Comparison of ENCODE assay signal across 8 cellular contexts in genomic region chr6:43667245-43668150, GRCh38. TPM values are rescaled to one million over a fixed set of nuclear protein-coding genes. Genes with fewer than 3 reads are reported as not detected.
DNase-seq lines count a peak whose midpoint lies in the region; ATAC-seq, FAIRE-seq and TF ChIP-seq lines count a peak whose summit lies in the region.

No MANE protein-coding gene starts in this region.

- POLR2A ChIA-PET in endothelial cell of umbilical vein (lab: Charles Lee), result interaction anchor here (0.6 to 0.9 kb wide), 2 partner anchors 64 to 105 kb away, joined by 3 to 7 read pairs; no protein-coding TSS in a partner anchor

- ATAC-seq in HG03139 (IDR thresholded peaks at IDR 0.05; ENCODE audit: unreplicated experiment), result no peak

- TF ChIP-seq CTCF in GM12874 (IDR thresholded peaks at IDR 0.05; ENCODE audit: insufficient read depth, low read depth, low read length) (peak; percentile 98), endothelial cell of umbilical vein (IDR thresholded peaks at IDR 0.05; ENCODE audit: extremely low read depth in 1 of 2, insufficient read depth in 1 of 2, low read depth in 1 of 2, low read length in 2 of 2) (peak; percentile 91 to 98)

- CTCF ChIA-PET in endothelial cell of umbilical vein (lab: Charles Lee), result interaction anchor here (0.6 to 7.1 kb wide), 53 partner anchors 11 to 494 kb away, joined by 3 to 177 read pairs (median 4); partner anchors contain the start of genes MRPS18A, RSPH9 and VEGFA

- H3K27ac ChIP-seq in endothelial cell of umbilical vein (ENCODE audit: insufficient read depth, low read depth, low read length), result no peak overlapping the region

- H3K4me2 ChIP-seq in endothelial cell of umbilical vein (ENCODE audit: insufficient read depth, low read length), result no peak overlapping the region

- H4K20me1 ChIP-seq in endothelial cell of umbilical vein (replicated peaks; ENCODE audit: control insufficient read depth, extremely low read depth, insufficient read depth, low read length), result no peaks in the 10 kb centered on the region

- dilution Hi-C loops in endothelial cell of umbilical vein (cut with MboI; ENCODE audit: extremely low pct_ligation_motif_present, low sequenced_read_pairs), result no loop called here

- BruUV-seq in endothelial cell of umbilical vein (replicated peaks; lab: Mats Ljungman, UMichigan), result no TSS peak

- no peaks in the 10 kb centered on the region for H3K9me1 ChIP-seq in endothelial cell of umbilical vein (replicated peaks; ENCODE audit: control insufficient read depth, extremely low read depth, insufficient read depth, low read length)

- H3K27me3 ChIP-seq in endothelial cell of umbilical vein (ENCODE audit: control insufficient read depth in 2 of 2, insufficient read depth in 2 of 2, low read length in 2 of 2), result no peaks in the 10 kb centered on the region

- no peak for TF ChIP-seq POLR2A in endothelial cell of umbilical vein (IDR thresholded peaks at IDR 0.05; ENCODE audit: low read depth, low read length)

- H2AFZ ChIP-seq in endothelial cell of umbilical vein (ENCODE audit: low read depth, low read length), result no peak overlapping the region

- H3K79me2 ChIP-seq in endothelial cell of umbilical vein (ENCODE audit: control insufficient read depth, insufficient read depth, low read length), result no peaks in the 10 kb centered on the region

- FAIRE-seq in endothelial cell of umbilical vein (lab: Jason Lieb, UNC), result peak; percentile 94

- H3K9ac ChIP-seq in endothelial cell of umbilical vein (replicated peaks; ENCODE audit: extremely low read depth, insufficient read depth, low read length), result no peak overlapping the region

- H3K36me3 ChIP-seq in endothelial cell of umbilical vein (ENCODE audit: control insufficient read depth in 2 of 2, extremely low read depth in 1 of 2, insufficient read depth in 2 of 2, low read length in 2 of 2), result peaks cover 2 to 9% of the 10 kb centered on the region in 2 experiments

- H3K9me3 ChIP-seq in endothelial cell of umbilical vein (replicated peaks; ENCODE audit: control insufficient read depth, insufficient read depth, low read length), result no peaks in the 10 kb centered on the region

- H3K4me1 ChIP-seq in endothelial cell of umbilical vein (ENCODE audit: control insufficient read depth, extremely low read depth, insufficient read depth, low read length), result peaks cover 5% of the 10 kb centered on the region

- intact Hi-C loops in endothelial cell of umbilical vein (cut with micrococcal nuclease), result loop anchor here (1.0 to 5.0 kb wide), 7 partner anchors 56 to 412 kb away; no protein-coding TSS in a partner anchor

- DNase-seq in HUDEP-2 (lab: John Stamatoyannopoulos, UW; ENCODE audit: unreplicated experiment in 76 of 76), result peak in 70 of 76 experiments; percentile 23 to 97 (median 68)
- DNase-seq in NOMO-1 treated with DMSO at 0.1 percent for 48 hours (lab: John Stamatoyannopoulos, UW; ENCODE audit: unreplicated experiment), result peak; percentile 57
- peak; percentile 47 for DNase-seq in activated CD8-positive, alpha-beta memory T cell treated with anti-CD3 and anti-CD28 coated beads, Interleukin-2, amount 50 U/mL, for 24 hours (ENCODE audit: extremely low read depth)
- peak; percentile 81 for DNase-seq in endothelial cell of umbilical vein (ENCODE audit: low read depth, low spot score)
- peak; percentile 78 for DNase-seq in midbrain (lab: John Stamatoyannopoulos, UW)
- peak; percentile 25 to 71 for DNase-seq in stimulated activated CD8-positive, alpha-beta memory T cell treated with anti-CD3 and anti-CD28 coated beads, Interleukin-4, amount 100 ng/mL, for 1 hour (ENCODE audit: low read depth in 2 of 2, low spot score in 1 of 2)

- no peak overlapping the region for H3K4me3 ChIP-seq in endothelial cell of umbilical vein (replicated peaks in 1 of 3; ENCODE audit: insufficient read depth in 1 of 3, low read depth in 1 of 3, low read length in 3 of 3)

TF ChIP-seq in endothelial cell of umbilical vein, 7 proteins besides CTCF, POLR2A, EP300 and RAD21:
- no peak for TF ChIP-seq JUN (IDR thresholded peaks at IDR 0.05; ENCODE audit: borderline replicate concordance, insufficient read depth, insufficient read length, low read depth)
- TF ChIP-seq GATA2 (IDR thresholded peaks at IDR 0.05; ENCODE audit: insufficient read depth, insufficient read length, low read depth, low read length), result no peak
- TF ChIP-seq EZH2 (IDR thresholded peaks at IDR 0.05; ENCODE audit: borderline replicate concordance, low read depth, low read length, severe bottlenecking), result no peak
- TF ChIP-seq POLR2AphosphoS5 (IDR thresholded peaks at IDR 0.05; ENCODE audit: insufficient read depth, low read depth, low read length), result peak; percentile 15
TF ChIP-seq in endothelial cell of umbilical vein: peak in this region for 1.

RNA-seq across cellular contexts. Expression of gene MRPS18A, which starts 20.1 kb away (rescaled TPM):
- 39.1 and 39.8 TPM in 2 replicates for total RNA-seq in endothelial cell of umbilical vein
- polyA plus RNA-seq in endothelial cell of umbilical vein, result 83.8 and 92.3 TPM in 2 replicates
- 76.7 and 77.1 TPM in 2 replicates for polyA plus RNA-seq in endothelial cell of umbilical vein (2011; cell fraction: cytosol; rRNA removed)
- 28.4 and 35.0 TPM in 2 replicates for polyA plus RNA-seq in endothelial cell of umbilical vein (2011; cell fraction: nucleus; rRNA removed)
- 46.2 and 47.7 TPM in 2 replicates for polyA plus RNA-seq in endothelial cell of umbilical vein (2012)
- 50.6 and 54.2 TPM in 2 replicates for polyA minus RNA-seq in endothelial cell of umbilical vein
- polyA minus RNA-seq in endothelial cell of umbilical vein (2011; cell fraction: cytosol; rRNA and poly(A)+ RNA removed), result 40.1 TPM
- 28.4 and 36.4 TPM in 2 replicates for polyA minus RNA-seq in endothelial cell of umbilical vein (2011; cell fraction: nucleus; rRNA and poly(A)+ RNA removed)

RNA-seq across cellular contexts. Expression of gene RSPH9, which starts 22.7 kb away (rescaled TPM):
- 0.12 and 0.27 TPM in 2 replicates for total RNA-seq in endothelial cell of umbilical vein
- 0.18 and 0.21 TPM in 2 replicates for polyA plus RNA-seq in endothelial cell of umbilical vein
- polyA plus RNA-seq in endothelial cell of umbilical vein (2011; cell fraction: cytosol; rRNA removed), result 0.14 and 0.23 TPM in 2 replicates
- 0.11 and 0.12 TPM in 2 replicates for polyA plus RNA-seq in endothelial cell of umbilical vein (2011; cell fraction: nucleus; rRNA removed)
- 0.29 and 0.50 TPM in 2 replicates for polyA plus RNA-seq in endothelial cell of umbilical vein (2012)
- polyA minus RNA-seq in endothelial cell of umbilical vein, result 0.12 TPM in 1 of 2 replicates, not detected in the other
- polyA minus RNA-seq in endothelial cell of umbilical vein (2011; cell fraction: cytosol; rRNA and poly(A)+ RNA removed), result not detected
- polyA minus RNA-seq in endothelial cell of umbilical vein (2011; cell fraction: nucleus; rRNA and poly(A)+ RNA removed), result 0.29 TPM in 1 of 2 replicates, not detected in the other

RNA-seq across cellular contexts. Expression of gene MAD2L1BP, which starts 31.9 kb away (rescaled TPM):
- total RNA-seq in endothelial cell of umbilical vein, result 32.3 and 34.9 TPM in 2 replicates
- 62.0 and 63.5 TPM in 2 replicates for polyA plus RNA-seq in endothelial cell of umbilical vein
- 49.8 and 50.7 TPM in 2 replicates for polyA plus RNA-seq in endothelial cell of umbilical vein (2011; cell fraction: cytosol; rRNA removed)
- 26.7 and 29.3 TPM in 2 replicates for polyA plus RNA-seq in endothelial cell of umbilical vein (2011; cell fraction: nucleus; rRNA removed)
- 20.8 and 29.5 TPM in 2 replicates for polyA plus RNA-seq in endothelial cell of umbilical vein (2012)
- 45.6 and 45.8 TPM in 2 replicates for polyA minus RNA-seq in endothelial cell of umbilical vein
- polyA minus RNA-seq in endothelial cell of umbilical vein (2011; cell fraction: cytosol; rRNA and poly(A)+ RNA removed), result 17.9 TPM
- 8.0 and 13.0 TPM in 2 replicates for polyA minus RNA-seq in endothelial cell of umbilical vein (2011; cell fraction: nucleus; rRNA and poly(A)+ RNA removed)

RNA-seq across cellular contexts. Expression of gene GTPBP2, which starts 38.4 kb away (rescaled TPM):
- 77.6 and 87.1 TPM in 2 replicates for total RNA-seq in endothelial cell of umbilical vein
- 112 and 118 TPM in 2 replicates for polyA plus RNA-seq in endothelial cell of umbilical vein
- polyA plus RNA-seq in endothelial cell of umbilical vein (2011; cell fraction: cytosol; rRNA removed), result 57.8 and 62.8 TPM in 2 replicates
- polyA plus RNA-seq in endothelial cell of umbilical vein (2011; cell fraction: nucleus; rRNA removed), result 395 and 433 TPM in 2 replicates
- 59.1 and 59.4 TPM in 2 replicates for polyA plus RNA-seq in endothelial cell of umbilical vein (2012)
- 93.0 and 97.6 TPM in 2 replicates for polyA minus RNA-seq in endothelial cell of umbilical vein
- 45.7 TPM for polyA minus RNA-seq in endothelial cell of umbilical vein (2011; cell fraction: cytosol; rRNA and poly(A)+ RNA removed)
- polyA minus RNA-seq in endothelial cell of umbilical vein (2011; cell fraction: nucleus; rRNA and poly(A)+ RNA removed), result 69.6 and 79.8 TPM in 2 replicates
